In genomic region chr1:42380617-42381423, GRCh38 we compare ENCODE assay signal across 1 cellular context.
TF ChIP-seq lines count a peak whose summit lies in the region.

RIMKLA (plus strand) TSS chr1:42380792; CDS start chr1:42380935, 143 bp downstream.

TF ChIP-seq in HepG2, 621 proteins besides CTCF, POLR2A, EP300 and RAD21 (continued from another document and continues in another):
- TF ChIP-seq FOXO4 (CRISPR knock-in tag; conservative IDR thresholded peaks at IDR 0.05) (0 out of 2 replicates have a peak, but pooled peaks have one; percentile 80), TFDP1 (CRISPR knock-in tag; IDR thresholded peaks at IDR 0.05; ENCODE audit: borderline replicate concordance) (peak; percentile 64; the same call in 1 of the 2 replicates), ZNF597 (CRISPR knock-in tag; IDR thresholded peaks at IDR 0.05) (no peak), HDAC1 (CRISPR knock-in tag; IDR thresholded peaks at IDR 0.05) (peak; percentile 51; the same call in 1 of the 2 replicates), ETV5 (CRISPR knock-in tag; IDR thresholded peaks at IDR 0.05; ENCODE audit: borderline replicate concordance) (peak; percentile 84), ZBTB7A (CRISPR knock-in tag; IDR thresholded peaks at IDR 0.05) (no peak), ZSCAN31 (CRISPR knock-in tag; IDR thresholded peaks at IDR 0.05; ENCODE audit: low read depth) (peak; percentile 25; the same call in 1 of the 2 replicates), ZFP91 (CRISPR knock-in tag; IDR thresholded peaks at IDR 0.05; ENCODE audit: borderline replicate concordance) (peak; percentile 22; the same call in 1 of the 2 replicates), TSC22D2 (CRISPR knock-in tag; IDR thresholded peaks at IDR 0.05; ENCODE audit: borderline replicate concordance) (0 out of 2 replicates have a peak, but pooled peaks have one; percentile 48), HOXA7 (CRISPR knock-in tag; IDR thresholded peaks at IDR 0.05) (no peak), ZNF101 (CRISPR knock-in tag; IDR thresholded peaks at IDR 0.05; ENCODE audit: borderline replicate concordance, low read depth) (no peak), ZNF367 (CRISPR knock-in tag; IDR thresholded peaks at IDR 0.05; ENCODE audit: borderline replicate concordance) (no peak), MXD1 (CRISPR knock-in tag; IDR thresholded peaks at IDR 0.05) (peak; percentile 59; the same call in 1 of the 2 replicates), AGO1 (IDR thresholded peaks at IDR 0.05; ENCODE audit: low read depth, low read length, poor library complexity, severe bottlenecking) (no peak), KDM3A (CRISPR knock-in tag; IDR thresholded peaks at IDR 0.05; ENCODE audit: low read depth) (no peak), IRX3 (CRISPR knock-in tag; IDR thresholded peaks at IDR 0.05; ENCODE audit: borderline replicate concordance, low read depth) (peak; percentile 31; the same call in 1 of the 2 replicates), RORA (CRISPR knock-in tag; IDR thresholded peaks at IDR 0.05) (no peak), MXD3 (CRISPR knock-in tag; IDR thresholded peaks at IDR 0.05) (no peak; the same call in 1 of the 2 replicates), ZSCAN20 (CRISPR knock-in tag; IDR thresholded peaks at IDR 0.05; ENCODE audit: borderline replicate concordance) (0 out of 2 replicates have a peak, but pooled peaks have one; percentile 29), GTF3A (CRISPR knock-in tag; conservative IDR thresholded peaks at IDR 0.05) (no peak), ZNF614 (CRISPR knock-in tag; IDR thresholded peaks at IDR 0.05; ENCODE audit: borderline replicate concordance) (no peak), ZNF777 (CRISPR knock-in tag; IDR thresholded peaks at IDR 0.05) (peak; percentile 68), KDM2A (CRISPR knock-in tag; IDR thresholded peaks at IDR 0.05; ENCODE audit: borderline replicate concordance, low read depth) (peak; percentile 36; the same call in 1 of the 2 replicates), PCBP2 (optimal IDR thresholded peaks at IDR 0.05; ENCODE audit: low read depth, low read length, poor library complexity, severe bottlenecking) (no peak), HDAC2 (CRISPR knock-in tag; IDR thresholded peaks at IDR 0.05) (0 out of 2 replicates have a peak, but pooled peaks have one; percentile 28), ZNF484 (CRISPR knock-in tag; IDR thresholded peaks at IDR 0.05; ENCODE audit: borderline replicate concordance, low read depth) (no peak), POLR2G (IDR thresholded peaks at IDR 0.05; ENCODE audit: low read depth, low read length) (peak; percentile 41; the same call in 1 of the 2 replicates), ZNF546 (CRISPR knock-in tag; conservative IDR thresholded peaks at IDR 0.05) (peak; percentile 51; the same call in 1 of the 2 replicates), ZNF431 (CRISPR knock-in tag; IDR thresholded peaks at IDR 0.05; ENCODE audit: borderline replicate concordance, low read depth) (0 out of 2 replicates have a peak, but pooled peaks have one; percentile 31), RFX3 (CRISPR knock-in tag; IDR thresholded peaks at IDR 0.05) (no peak), SALL1 (CRISPR knock-in tag; IDR thresholded peaks at IDR 0.05) (peak; percentile 41; the same call in 1 of the 2 replicates), RBFOX2 (IDR thresholded peaks at IDR 0.05; ENCODE audit: low read depth, low read length) (peak; percentile 62), E2F2 (CRISPR knock-in tag; IDR thresholded peaks at IDR 0.05; ENCODE audit: borderline replicate concordance) (no peak), ZNF768 (CRISPR knock-in tag; IDR thresholded peaks at IDR 0.05) (peak; percentile 38; the same call in 1 of the 2 replicates), ARID5B (CRISPR knock-in tag; IDR thresholded peaks at IDR 0.05) (0 out of 2 replicates have a peak, but pooled peaks have one; percentile 15), FLYWCH1 (CRISPR knock-in tag; IDR thresholded peaks at IDR 0.05) (no peak), ZFP36L2 (CRISPR knock-in tag; IDR thresholded peaks at IDR 0.05) (no peak), ZFYVE20 (CRISPR knock-in tag; IDR thresholded peaks at IDR 0.05; ENCODE audit: borderline replicate concordance, low read depth) (0 out of 2 replicates have a peak, but pooled peaks have one; percentile 24), ZNF205 (CRISPR knock-in tag; IDR thresholded peaks at IDR 0.05) (no peak), NFYB (CRISPR knock-in tag; IDR thresholded peaks at IDR 0.05) (peak; percentile 71), POLR2AphosphoS5 (IDR thresholded peaks at IDR 0.05; ENCODE audit: low read depth, low read length) (no peak), ZFX (CRISPR knock-in tag; IDR thresholded peaks at IDR 0.05; ENCODE audit: low read depth) (peak; percentile 66), RNF2 (conservative IDR thresholded peaks at IDR 0.05; ENCODE audit: low read depth) (peak; percentile 76; the same call in 1 of the 2 replicates), ZMYM4 (CRISPR knock-in tag; IDR thresholded peaks at IDR 0.05) (no peak; the same call in 1 of the 2 replicates), DMAP1 (CRISPR knock-in tag; IDR thresholded peaks at IDR 0.05) (0 out of 2 replicates have a peak, but pooled peaks have one; percentile 33), ZNF639 (CRISPR knock-in tag; conservative IDR thresholded peaks at IDR 0.05) (no peak; the same call in 1 of the 2 replicates), KMT2B (CRISPR knock-in tag; IDR thresholded peaks at IDR 0.05) (no peak; the same call in 1 of the 2 replicates), ATF6 (CRISPR knock-in tag; conservative IDR thresholded peaks at IDR 0.05) (no peak), ZNF713 (CRISPR knock-in tag; IDR thresholded peaks at IDR 0.05) (no peak), SAFB2 (CRISPR knock-in tag; IDR thresholded peaks at IDR 0.05; ENCODE audit: borderline replicate concordance, low read depth) (peak; percentile 69; the same call in 1 of the 2 replicates)
